ENCODE assay signal across 11 cellular contexts in the genomic region with DNA sequence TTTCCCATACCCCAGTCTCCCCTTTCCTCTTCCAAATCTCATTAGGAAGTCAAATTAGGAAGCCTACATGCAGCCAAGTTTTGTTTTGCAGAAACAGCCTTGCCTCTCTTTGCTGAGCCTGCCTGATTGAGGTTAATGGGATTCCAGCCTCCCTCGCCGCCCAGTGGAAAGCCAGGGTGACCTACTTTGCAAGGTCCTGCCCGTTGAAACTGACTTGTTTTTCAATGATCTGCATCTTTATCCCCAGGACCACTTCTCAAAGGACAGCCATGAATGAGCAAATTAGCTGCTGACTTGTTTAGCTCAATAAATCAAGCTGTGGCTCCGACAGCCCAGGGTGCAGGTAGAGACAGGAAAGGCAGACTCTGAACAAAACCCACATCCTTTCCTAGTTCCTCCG.
DNase-seq lines count a peak whose midpoint lies in the region; ATAC-seq and TF ChIP-seq lines count a peak whose summit lies in the region.
"Had no signal": no experiment of that assay in that cellular context is flagged by ENCODE, and none has a peak within 500 bp of the region (broad histone marks: within the 10 kb centered on the region; RNA-seq: fewer than 3 reads in every experiment).

No MANE protein-coding gene starts in this region.

- H3K4me1 ChIP-seq in CD8-positive, alpha-beta memory T cell (ENCODE audit: insufficient read depth, low read length): peaks cover 13% of the 10 kb centered on the region
- H3K4me1 ChIP-seq in iPS-20b (ENCODE audit: insufficient read depth, low read length): peaks cover 5% of the 10 kb centered on the region; the same call in 1 of the 2 replicates
- H3K4me1 ChIP-seq: ascending aorta had no signal

- peak overlapping the region; percentile 3; the same call in 1 of the 2 replicates for H3K9ac ChIP-seq in iPS-20b (ENCODE audit: low read depth, low read length)

- H3K9me3 ChIP-seq in CD8-positive, alpha-beta memory T cell (ENCODE audit: low read length): no peaks in the 10 kb centered on the region
- H3K9me3 ChIP-seq in iPS-20b (ENCODE audit: insufficient read depth, low read depth, low read length): no peaks in the 10 kb centered on the region
- H3K9me3 ChIP-seq: ascending aorta, heart left ventricle had no signal

- H3K27me3 Mint-ChIP-seq in CD8-positive, alpha-beta memory T cell: peaks cover 0 to 3% of the 10 kb centered on the region in 2 donors
- H3K27me3 Mint-ChIP-seq in activated T-helper 1 cell treated with anti-CD3 and anti-CD28 coated beads, Interleukin-12 subunit alpha, Interleukin-12 subunit beta, Interleukin-2, Interleukin-4 antibody, amounts not matched to agents 30 ng/mL and 10 ng/mL and 1 ng/mL, durations not matched to agents 14 hours and 24 hours and 36 hours (ENCODE audit: insufficient read depth): peaks cover 9% of the 10 kb centered on the region

- intact Hi-C loops in activated T-helper 1 cell treated with anti-CD3 and anti-CD28 coated beads, Interleukin-12 subunit alpha, Interleukin-12 subunit beta, Interleukin-2, Interleukin-4 antibody, amounts not matched to agents 30 ng/mL and 10 ng/mL and 1 ng/mL, durations not matched to agents 14 hours and 24 hours and 36 hours (cut with micrococcal nuclease): loop anchor here (2.0 kb wide), 2 partner anchors 100 to 762 kb away; no protein-coding TSS in a partner anchor

- H3K4me1 Mint-ChIP-seq in CD8-positive, alpha-beta memory T cell: peaks cover 20 to 29% (median 25%) of the 10 kb centered on the region in 3 donors
- H3K4me1 Mint-ChIP-seq in activated T-helper 1 cell treated with anti-CD3 and anti-CD28 coated beads, Interleukin-12 subunit alpha, Interleukin-12 subunit beta, Interleukin-2, Interleukin-4 antibody, amounts not matched to agents 30 ng/mL and 10 ng/mL and 1 ng/mL, durations not matched to agents 14 hours and 24 hours and 36 hours (ENCODE audit: low read depth): peaks cover 21% of the 10 kb centered on the region

- H3K27ac ChIP-seq in CD8-positive, alpha-beta memory T cell (ENCODE audit: low read depth, low read length): no peak overlapping the region
- no peak overlapping the region for H3K27ac ChIP-seq in iPS-20b (ENCODE audit: low read length)
- H3K27ac ChIP-seq: ascending aorta, heart left ventricle had no signal

- peak overlapping the region; percentile 57 to 85 (median 69) for H3K4me3 Mint-ChIP-seq in CD8-positive, alpha-beta memory T cell
- peak overlapping the region; percentile 31 for H3K4me3 Mint-ChIP-seq in activated T-helper 1 cell treated with anti-CD3 and anti-CD28 coated beads, Interleukin-12 subunit alpha, Interleukin-12 subunit beta, Interleukin-2, Interleukin-4 antibody, amounts not matched to agents 30 ng/mL and 10 ng/mL and 1 ng/mL, durations not matched to agents 14 hours and 24 hours and 36 hours

- no peak overlapping the region for H3K4me3 ChIP-seq in AG10803 (ENCODE audit: low read length)
- peak overlapping the region; percentile 13 for H3K4me3 ChIP-seq in CD8-positive, alpha-beta memory T cell (ENCODE audit: low read length)
- H3K4me3 ChIP-seq in iPS-20b (ENCODE audit: low read length): 0 out of 2 replicates have a peak overlapping the region, but pooled peaks have one; percentile 6
- H3K4me3 ChIP-seq: ascending aorta, heart left ventricle had no signal

- H3K36me3 ChIP-seq in CD8-positive, alpha-beta memory T cell (ENCODE audit: insufficient read depth, low read length): no peaks in the 10 kb centered on the region
- no peaks in the 10 kb centered on the region for H3K36me3 ChIP-seq in iPS-20b (ENCODE audit: insufficient read depth, low read depth, low read length)
- H3K36me3 ChIP-seq: ascending aorta, heart left ventricle had no signal

- H3K9me3 Mint-ChIP-seq in CD8-positive, alpha-beta memory T cell: no peaks in the 10 kb centered on the region
- H3K9me3 Mint-ChIP-seq in activated T-helper 1 cell treated with anti-CD3 and anti-CD28 coated beads, Interleukin-12 subunit alpha, Interleukin-12 subunit beta, Interleukin-2, Interleukin-4 antibody, amounts not matched to agents 30 ng/mL and 10 ng/mL and 1 ng/mL, durations not matched to agents 14 hours and 24 hours and 36 hours: no peaks in the 10 kb centered on the region

- CTCF ChIA-PET in CD8-positive, alpha-beta memory T cell (lab: Charles Lee): interaction anchor here (0.9 to 3.1 kb wide), 9 partner anchors 10 to 476 kb away, joined by 3 to 39 read pairs (median 5); no protein-coding TSS in a partner anchor

- no peak for DNase-seq in AG10803 (ENCODE audit: low read depth)
- peak in 1 of 5 donors; percentile 16 for DNase-seq in CD8-positive, alpha-beta memory T cell
- DNase-seq in activated T-helper 1 cell treated with anti-CD3 and anti-CD28 coated beads, Interleukin-12 subunit alpha, Interleukin-12 subunit beta, Interleukin-2, Interleukin-4 antibody, amounts not matched to agents 30 ng/mL and 10 ng/mL and 1 ng/mL, durations not matched to agents 14 hours and 24 hours and 36 hours (ENCODE audit: low spot score): no peak
- no peak for DNase-seq in A172 (ENCODE audit: low spot score)
- no peak for DNase-seq in Kasumi-1 (lab: John Stamatoyannopoulos, UW)
- DNase-seq: NCI-H446 treated with DMSO at 0.1 percent for 48 hours had no signal

- H3K36me3 Mint-ChIP-seq in CD8-positive, alpha-beta memory T cell: peaks cover 0 to 4% (median 2%) of the 10 kb centered on the region in 3 donors
- no peaks in the 10 kb centered on the region for H3K36me3 Mint-ChIP-seq in activated T-helper 1 cell treated with anti-CD3 and anti-CD28 coated beads, Interleukin-12 subunit alpha, Interleukin-12 subunit beta, Interleukin-2, Interleukin-4 antibody, amounts not matched to agents 30 ng/mL and 10 ng/mL and 1 ng/mL, durations not matched to agents 14 hours and 24 hours and 36 hours (ENCODE audit: low read depth)

- H3K27ac Mint-ChIP-seq in CD8-positive, alpha-beta memory T cell: peak overlapping the region in 4 of 8 donors; percentile 9 to 69 (median 48)
- no peak overlapping the region for H3K27ac Mint-ChIP-seq in activated T-helper 1 cell treated with anti-CD3 and anti-CD28 coated beads, Interleukin-12 subunit alpha, Interleukin-12 subunit beta, Interleukin-2, Interleukin-4 antibody, amounts not matched to agents 30 ng/mL and 10 ng/mL and 1 ng/mL, durations not matched to agents 14 hours and 24 hours and 36 hours

- POLR2A ChIA-PET in CD8-positive, alpha-beta memory T cell (lab: Charles Lee): no interaction called here

- ATAC-seq in GM21529 (IDR thresholded peaks at IDR 0.05; ENCODE audit: unreplicated experiment): no peak
- no peak for ATAC-seq in HG02642 (IDR thresholded peaks at IDR 0.05; ENCODE audit: poor library complexity, unreplicated experiment)

- TF ChIP-seq CTCF in AG10803 (conservative IDR thresholded peaks at IDR 0.05; ENCODE audit: low read length): 0 out of 2 replicates have a peak, but pooled peaks have one; percentile 16

- no peaks in the 10 kb centered on the region for H3K27me3 ChIP-seq in CD8-positive, alpha-beta memory T cell (ENCODE audit: insufficient read depth, low read length, poor library complexity, severe bottlenecking)
- no peaks in the 10 kb centered on the region for H3K27me3 ChIP-seq in iPS-20b (ENCODE audit: insufficient read depth, low read length)
- H3K27me3 ChIP-seq: ascending aorta had no signal
